1 cellular context compared by ENCODE assay signal in genomic region chr3:43595280-43595679, GRCh38. TPM values are rescaled to one million over a fixed set of nuclear protein-coding genes. Genes with fewer than 3 reads are reported as not detected.
DNase-seq lines count a peak whose midpoint lies in the region; ATAC-seq, FAIRE-seq and TF ChIP-seq lines count a peak whose summit lies in the region.
"Not testable (repeated sequence)": the region's sequence is repeated elsewhere in the genome, so short reads cannot be mapped to it uniquely, and the experiment has no call there.

No MANE protein-coding gene starts in this region.

- H3K9ac ChIP-seq in K562 (ENCODE audit: insufficient read depth in 1 of 2, low read depth in 2 of 2, low read length in 2 of 2) = not testable (repeated sequence)

- H3K79me2 ChIP-seq in K562 (ENCODE audit: control insufficient read depth, insufficient read depth, low read length) = not testable (repeated sequence)

- H4K20me1 ChIP-seq in K562 (replicated peaks; ENCODE audit: control insufficient read depth, insufficient read depth, low read length) = not testable (repeated sequence)

- H3K4me3 ChIP-seq in K562 = not testable (repeated sequence)

- not testable (repeated sequence) for TF ChIP-seq POLR2A in K562 (conservative IDR thresholded peaks at IDR 0.05)

- WGBS in K562 (ENCODE audit: insufficient coverage, low coverage, missing lambda C conversion rate) = 91% methylated on average over 3 of the region's 3 CpGs

- H3K36me3 ChIP-seq in K562 (ENCODE audit: control insufficient read depth, insufficient read depth, low read length) = peaks cover 20% of the 10 kb centered on the region; the same call in 2 of the 3 replicates

- ATAC-seq in K562 = not testable (repeated sequence)

- not testable (repeated sequence) for BruUV-seq in K562 (replicated peaks; lab: Mats Ljungman, UMichigan)

- not testable (repeated sequence) for TF ChIP-seq EP300 in K562 (IDR thresholded peaks at IDR 0.05; ENCODE audit: low read length)

- H3K27me3 ChIP-seq in K562 (ENCODE audit: control insufficient read depth in 2 of 2, insufficient read depth in 2 of 2, low read length in 2 of 2) = not testable (repeated sequence)

- intact Hi-C loops in K562 (cut with micrococcal nuclease) = not testable (repeated sequence)

- not testable (repeated sequence) for H3K4me2 ChIP-seq in K562 (ENCODE audit: insufficient read depth, low read length)

- TF ChIP-seq CTCF in K562 (IDR thresholded peaks at IDR 0.05 in 2 of 3, conservative IDR thresholded peaks at IDR 0.05 in 1 of 3; ENCODE audit: insufficient read depth in 2 of 3, low read depth in 1 of 3, low read length in 3 of 3) = not testable (repeated sequence)

- TF ChIP-seq RAD21 in K562 (CRISPR knock-in tag; conservative IDR thresholded peaks at IDR 0.05 in 1 of 2, IDR thresholded peaks at IDR 0.05 in 1 of 2) = not testable (repeated sequence)

- not testable (repeated sequence) for H2AFZ ChIP-seq in K562 (ENCODE audit: low read depth, low read length)

- CTCF ChIA-PET in K562 (lab: Yijun Ruan, JAX; ENCODE audit: low intra/inter-chr PET ratio) = not testable (repeated sequence)

- not testable (repeated sequence) for H3K9me3 ChIP-seq in K562 (replicated peaks; ENCODE audit: control insufficient read depth, insufficient read depth, low read depth, low read length)

- not testable (repeated sequence) for FAIRE-seq in K562 (lab: Jason Lieb, UNC)

- H3K27ac ChIP-seq in K562 (ENCODE audit: extremely low read depth, low read depth, low read length) = not testable (repeated sequence)

- POLR2A ChIA-PET in K562 (lab: Yijun Ruan, JAX) = not testable (repeated sequence)

- in situ Hi-C loops in K562 (cut with MboI) = not testable (repeated sequence)

- H3K4me1 ChIP-seq in K562 (replicated peaks in 1 of 2; ENCODE audit: control insufficient read depth in 2 of 2, insufficient read depth in 2 of 2, low read length in 2 of 2) = not testable (repeated sequence)

- DNase-seq in K562 (ENCODE audit: extremely low read depth in 1 of 4, low spot score in 3 of 4) = not testable (repeated sequence)

- H3K9me1 ChIP-seq in K562 (ENCODE audit: control insufficient read depth, insufficient read depth, low read length) = not testable (repeated sequence)

TF ChIP-seq in K562, 482 proteins besides CTCF, POLR2A, EP300 and RAD21:
- TF ChIP-seq ZNF324 (CRISPR knock-in tag; IDR thresholded peaks at IDR 0.05) = peak; percentile 93

RNA-seq across cellular contexts. Expression of gene ANO10, which starts 26.5 kb away (rescaled TPM):
- 97.9 and 159 TPM in 2 replicates for total RNA-seq in K562 (2011; cell fraction: chromatin; rRNA removed; ENCODE audit: low replicate concordance)
- total RNA-seq in K562 (2011; cell fraction: nucleolus; rRNA removed) = 79.0 and 95.4 TPM in 2 replicates
- total RNA-seq in K562 (2011; cell fraction: nucleoplasm; rRNA removed) = 95.5 and 111 TPM in 2 replicates
- 27.2 and 27.9 TPM in 2 replicates for total RNA-seq in K562 (2014; rRNA removed)
- total RNA-seq in K562 (2014; rRNA removed; fragmentation: Illumina TruSeq; extraction: Trizol) = 36.3 and 42.8 TPM in 2 replicates
- 32.3 and 36.3 TPM in 2 replicates for total RNA-seq in K562 (2015; rRNA removed; fragmentation: Illumina TruSeq; extraction: Trizol)
- 41.3 and 41.7 TPM in 2 replicates for total RNA-seq in K562 (2021)
- 44.9 and 46.0 TPM in 2 replicates for polyA plus RNA-seq in K562 (2011; rRNA removed)
- 22.8 and 42.5 TPM in 2 replicates for polyA plus RNA-seq in K562 (2011; cell fraction: cytosol; rRNA removed)
- 16.3 and 23.3 TPM in 2 replicates for polyA plus RNA-seq in K562 (2011; cell fraction: nucleus; rRNA removed)
- 32.9 and 41.8 TPM in 2 replicates for polyA plus RNA-seq in K562 (2012)
- 33.1 and 34.8 TPM in 2 replicates for polyA plus RNA-seq in K562 (2014; fragmentation: Illumina TruSeq; extraction: Trizol)
- 10 to 100 TPM in 1 of 2 experiments, 1 to 10 TPM in 1; 6.4 to 14.2 TPM for polyA plus RNA-seq in K562 (2014; fragmentation: Nextera tagmentation; extraction: Ambion mirVana)
- polyA plus RNA-seq in K562 (2014; rRNA removed) = 25.7 and 27.5 TPM in 2 replicates
- 71.7 and 92.2 TPM in 2 replicates for polyA minus RNA-seq in K562 (2011; rRNA and poly(A)+ RNA removed)
- polyA minus RNA-seq in K562 (2011; cell fraction: cytosol; rRNA and poly(A)+ RNA removed) = 22.3 and 28.8 TPM in 2 replicates
- 44.7 and 71.0 TPM in 2 replicates for polyA minus RNA-seq in K562 (2011; cell fraction: nucleus; rRNA and poly(A)+ RNA removed)
